8 cellular contexts compared by ENCODE assay signal in genomic region chr17:16286947-16287562, GRCh38.
DNase-seq lines count a peak whose midpoint lies in the region; ATAC-seq and TF ChIP-seq lines count a peak whose summit lies in the region.

No MANE protein-coding gene starts in this region.

- intact Hi-C loops in left cardiac atrium (cut with DNase I): no loop called here

- CTCF ChIA-PET in WTC11 (lab: Charles Lee): interaction anchor here (0.6 to 2.9 kb wide), 14 partner anchors 14 to 302 kb away, joined by 3 to 17 read pairs (median 5); partner anchors contain the start of genes CENPV, NCOR1 and PIGL

- no peak for TF ChIP-seq CTCF in WTC11 (IDR thresholded peaks at IDR 0.05)

- H3K27ac Mint-ChIP-seq in WTC11: no peak overlapping the region
- peak overlapping the region; percentile 95 for H3K27ac Mint-ChIP-seq in stimulated activated effector memory CD8-positive, alpha-beta T cell treated with anti-CD3 and anti-CD28 coated beads, Interleukin-12 subunit alpha, Interleukin-12 subunit beta, amount 100 ng/mL, for 72 hours

- ATAC-seq in GM18502 (IDR thresholded peaks at IDR 0.05; ENCODE audit: poor library complexity, unreplicated experiment): peak; percentile 53
- ATAC-seq in HG02759 (IDR thresholded peaks at IDR 0.05; ENCODE audit: unreplicated experiment): peak; percentile 57
- peak; percentile 9; the same call in 1 of the 2 replicates for ATAC-seq in WTC11
- ATAC-seq in left cardiac atrium: peak; percentile 25 to 34
- no peak for ATAC-seq in stimulated activated effector memory CD8-positive, alpha-beta T cell treated with anti-CD3 and anti-CD28 coated beads, Interleukin-12 subunit alpha, Interleukin-12 subunit beta, amount 100 ng/mL, for 72 hours

- no peak overlapping the region for H3K4me3 Mint-ChIP-seq in WTC11
- H3K4me3 Mint-ChIP-seq in stimulated activated effector memory CD8-positive, alpha-beta T cell treated with anti-CD3 and anti-CD28 coated beads, Interleukin-12 subunit alpha, Interleukin-12 subunit beta, amount 100 ng/mL, for 72 hours: peak overlapping the region; percentile 73

- no peaks in the 10 kb centered on the region for H3K9me3 Mint-ChIP-seq in WTC11
- H3K9me3 Mint-ChIP-seq in stimulated activated effector memory CD8-positive, alpha-beta T cell treated with anti-CD3 and anti-CD28 coated beads, Interleukin-12 subunit alpha, Interleukin-12 subunit beta, amount 100 ng/mL, for 72 hours: no peaks in the 10 kb centered on the region

- H3K27me3 Mint-ChIP-seq in WTC11 (ENCODE audit: low read depth): peaks cover 18% of the 10 kb centered on the region

- POLR2A ChIA-PET in WTC11 (lab: Charles Lee): interaction anchor here (0.5 kb wide), 1 partner anchor 20 kb away, joined by 10 read pairs; no protein-coding TSS in a partner anchor

- DNase-seq in WTC11 (ENCODE audit: low spot score) (peak; percentile 31), left cardiac atrium (peak; percentile 37), amygdala (lab: John Stamatoyannopoulos, UW) (no peak), NCI-H2107 (lab: John Stamatoyannopoulos, UW) (no peak), NCI-H446 (lab: John Stamatoyannopoulos, UW) (no peak)
- DNase-seq in stimulated activated effector memory CD8-positive, alpha-beta T cell treated with anti-CD3 and anti-CD28 coated beads, Interleukin-12 subunit alpha, Interleukin-12 subunit beta, amount 100 ng/mL, for 72 hours (ENCODE audit: low spot score in 2 of 2): no peak

- H3K4me1 Mint-ChIP-seq in WTC11: peaks cover 18% of the 10 kb centered on the region
- peaks cover 38% of the 10 kb centered on the region for H3K4me1 Mint-ChIP-seq in stimulated activated effector memory CD8-positive, alpha-beta T cell treated with anti-CD3 and anti-CD28 coated beads, Interleukin-12 subunit alpha, Interleukin-12 subunit beta, amount 100 ng/mL, for 72 hours

- H3K36me3 Mint-ChIP-seq in WTC11: no peaks in the 10 kb centered on the region
- H3K36me3 Mint-ChIP-seq in stimulated activated effector memory CD8-positive, alpha-beta T cell treated with anti-CD3 and anti-CD28 coated beads, Interleukin-12 subunit alpha, Interleukin-12 subunit beta, amount 100 ng/mL, for 72 hours: no peaks in the 10 kb centered on the region

TF ChIP-seq in WTC11, 78 proteins besides CTCF, POLR2A, EP300 and RAD21:
- TF ChIP-seq NR1H2 (CRISPR knock-in tag; IDR thresholded peaks at IDR 0.05): no peak
- no peak for TF ChIP-seq PRDM15 (CRISPR knock-in tag; IDR thresholded peaks at IDR 0.05)
- TF ChIP-seq NR2C2 (CRISPR knock-in tag; IDR thresholded peaks at IDR 0.05): no peak
- no peak for TF ChIP-seq ZNF121 (CRISPR knock-in tag; IDR thresholded peaks at IDR 0.05)
- no peak for TF ChIP-seq TP53 (CRISPR knock-in tag; IDR thresholded peaks at IDR 0.05)

Comparison
In these comparisons a context has a peak if more than half of its experiments do, and no peak if none do; other contexts are left out.
1. DNase-seq: peak in WTC11 (single experiment) and left cardiac atrium (single experiment); none in stimulated activated effector memory CD8-positive, alpha-beta T cell treated with anti-CD3 and anti-CD28 coated beads, Interleukin-12 subunit alpha, Interleukin-12 subunit beta, amount 100 ng/mL, for 72 hours (0 of 2), amygdala (0 of 56), NCI-H2107 (single experiment) and NCI-H446 (0 of 2).